Comparison of ENCODE assay signal across 1 cellular context in genomic region chr11:119322360-119322739, GRCh38.
TF ChIP-seq lines count a peak whose summit lies in the region.

No MANE protein-coding gene starts in this region.

TF ChIP-seq in K562, 482 proteins besides CTCF, POLR2A, EP300 and RAD21:
- TF ChIP-seq MTA3 (IDR thresholded peaks at IDR 0.05; ENCODE audit: borderline replicate concordance) (no peak), ELK3 (CRISPR knock-in tag; IDR thresholded peaks at IDR 0.05) (no peak), RBM25 (IDR thresholded peaks at IDR 0.05; ENCODE audit: low read depth, low read length, severe bottlenecking) (no peak), CEBPB (tag; IDR thresholded peaks at IDR 0.05) (peak; percentile 74), CEBPG (CRISPR knock-in tag; IDR thresholded peaks at IDR 0.05) (no peak), CEBPG (tag; conservative IDR thresholded peaks at IDR 0.05 in 1 of 2, IDR thresholded peaks at IDR 0.05 in 1 of 2) (peak; percentile 17 to 30; a peak in 1 of 4 replicates), SPI1 (IDR thresholded peaks at IDR 0.05; ENCODE audit: borderline replicate concordance, low read depth, low read length) (peak; percentile 73), ID3 (CRISPR knock-in tag; IDR thresholded peaks at IDR 0.05) (no peak), ID3 (tag; IDR thresholded peaks at IDR 0.05) (0 out of 2 replicates have a peak, but pooled peaks have one; percentile 14)
